In genomic region chr17:45370949-45371413, GRCh38 we compare ENCODE assay signal across 10 cellular contexts. TPM values are rescaled to one million over a fixed set of nuclear protein-coding genes. Genes with fewer than 3 reads are reported as not detected.
DNase-seq lines count a peak whose midpoint lies in the region; ATAC-seq, FAIRE-seq and TF ChIP-seq lines count a peak whose summit lies in the region.
"Had no signal": no experiment of that assay in that cellular context is flagged by ENCODE, and none has a peak within 500 bp of the region (broad histone marks: within the 10 kb centered on the region; RNA-seq: fewer than 3 reads in every experiment).

No MANE protein-coding gene starts in this region.

- peak overlapping the region; percentile 52 for H4K91ac ChIP-seq in mesenchymal stem cell (ENCODE audit: low read length)

- no peaks in the 10 kb centered on the region for H4K20me1 ChIP-seq in GM12878 (ENCODE audit: control insufficient read depth, insufficient read depth)

- peaks cover 0 to 5% (median 0%) of the 10 kb centered on the region in 3 donors for H3K36me3 Mint-ChIP-seq in immature natural killer cell

- TF ChIP-seq CTCF in A549 (IDR thresholded peaks at IDR 0.05) (no peak), GM12878 (IDR thresholded peaks at IDR 0.05 in 2 of 3, conservative IDR thresholded peaks at IDR 0.05 in 1 of 3; ENCODE audit: control insufficient read depth in 2 of 3, extremely low read depth in 1 of 3, insufficient read depth in 1 of 3, low read depth in 3 of 3, low read length in 3 of 3) (no peak)

- H3K4me1 ChIP-seq in A549 (peaks cover 80% of the 10 kb centered on the region), GM12878 (ENCODE audit: control insufficient read depth, insufficient read depth, low read length) (peaks cover 37% of the 10 kb centered on the region), mesenchymal stem cell (ENCODE audit: control insufficient read depth, insufficient read depth, low read depth, low read length) (peaks cover 33% of the 10 kb centered on the region)

- peak overlapping the region; percentile 54 to 93 for H3K18ac ChIP-seq in mesenchymal stem cell (ENCODE audit: low read depth in 1 of 2, low read length in 2 of 2)

- no peak overlapping the region for H4K8ac ChIP-seq in mesenchymal stem cell (ENCODE audit: low read length)

- H3K4ac ChIP-seq in mesenchymal stem cell (ENCODE audit: low read depth in 1 of 2, low read length in 2 of 2): peak overlapping the region in 1 of 2 experiments; percentile 64

- H3K27ac ChIP-seq in A549 (peak overlapping the region; percentile 95 to 97), GM12878 (ENCODE audit: control insufficient read depth, insufficient read depth) (no peak overlapping the region), mesenchymal stem cell (ENCODE audit: low read length, poor library complexity, severe bottlenecking) (peak overlapping the region; percentile 100)
- H3K27ac ChIP-seq: KMS-11 had no signal

- peak overlapping the region; percentile 93 for H2BK15ac ChIP-seq in mesenchymal stem cell (ENCODE audit: low read depth, poor library complexity, severe bottlenecking)

- H3K14ac ChIP-seq in mesenchymal stem cell (ENCODE audit: low read length in 2 of 2): no peak overlapping the region

- intact Hi-C loops in GM12878 (cut with micrococcal nuclease; ENCODE audit: unreplicated experiment): no loop called here

- H2BK12ac ChIP-seq in mesenchymal stem cell (ENCODE audit: low read length in 2 of 2): peak overlapping the region; percentile 46 to 52

- peaks cover 3 to 6% of the 10 kb centered on the region in 2 donors for H3K4me1 Mint-ChIP-seq in immature natural killer cell

- no peaks in the 10 kb centered on the region for H3K79me2 ChIP-seq in GM12878 (ENCODE audit: control insufficient read depth, insufficient read depth, low read length)

- no peaks in the 10 kb centered on the region for H3K79me1 ChIP-seq in mesenchymal stem cell (replicated peaks; ENCODE audit: low read length, poor library complexity, severe bottlenecking)

- in situ Hi-C loops in GM12878 (cut with MboI): no loop called here

- BruUV-seq in GM12878 (replicated peaks; lab: Mats Ljungman, UMichigan): no TSS peak

- peak; percentile 70 for FAIRE-seq in A549 (lab: Jason Lieb, UNC)
- no peak for FAIRE-seq in GM12878 (lab: Jason Lieb, UNC)

- H3K27ac Mint-ChIP-seq in immature natural killer cell: no peak overlapping the region

- no peak for TF ChIP-seq POLR2A in A549 (IDR thresholded peaks at IDR 0.05; ENCODE audit: low read length)
- no peak for TF ChIP-seq POLR2A in GM12878 (IDR thresholded peaks at IDR 0.05; ENCODE audit: low read depth, low read length)

- CTCF ChIA-PET in A549 (lab: Yijun Ruan, JAX): interaction anchor here (0.7 to 18.2 kb wide), 15 partner anchors 11 to 174 kb away, joined by 3 to 294 read pairs (median 6); partner anchors contain the start of gene MAP3K14
- CTCF ChIA-PET in HEK293T (lab: Yijun Ruan, JAX): interaction anchor here (0.7 to 1.7 kb wide), 3 partner anchors 94 to 236 kb away, joined by 3 to 9 read pairs (median 5); partner anchors contain the start of gene ACBD4
- CTCF ChIA-PET in GM12878 (lab: Yijun Ruan, JAX): interaction anchor here (1.3 to 2.9 kb wide), 2 partner anchors 14 to 94 kb away, joined by 6 to 14 read pairs; no protein-coding TSS in a partner anchor

- H3K4me3 Mint-ChIP-seq in immature natural killer cell: no peak overlapping the region

- TF ChIP-seq EP300 in A549 (IDR thresholded peaks at IDR 0.05): no peak
- TF ChIP-seq EP300 in GM12878 (IDR thresholded peaks at IDR 0.05; ENCODE audit: borderline replicate concordance in 1 of 2, control insufficient read depth in 1 of 2, low read depth in 2 of 2, low read length in 2 of 2): no peak

- no peak overlapping the region for H3K23ac ChIP-seq in mesenchymal stem cell (ENCODE audit: low read length in 2 of 2)

- H3K27me3 ChIP-seq in GM12878 (replicated peaks in 1 of 2; ENCODE audit: control insufficient read depth in 2 of 2, insufficient read depth in 2 of 2, low read length in 1 of 2) (no peaks in the 10 kb centered on the region), mesenchymal stem cell (ENCODE audit: control insufficient read depth in 1 of 2, insufficient read depth in 1 of 2, low read length in 2 of 2) (no peaks in the 10 kb centered on the region)

- no peaks in the 10 kb centered on the region for H3K9me3 Mint-ChIP-seq in immature natural killer cell

- H3K27me3 Mint-ChIP-seq in immature natural killer cell (ENCODE audit: low read depth in 3 of 3): peaks cover 0 to 11% (median 9%) of the 10 kb centered on the region in 3 donors

- POLR2A ChIA-PET in A549 (lab: Yijun Ruan, JAX): interaction anchor here (0.6 to 5.6 kb wide), 13 partner anchors 29 to 222 kb away, joined by 3 to 105 read pairs (median 7); partner anchors contain the start of genes HEXIM1 and MAP3K14
- POLR2A ChIA-PET in HEK293T (lab: Yijun Ruan, JAX): interaction anchor here (0.8 to 4.3 kb wide), 7 partner anchors 10 to 54 kb away, joined by 3 to 23 read pairs (median 4); partner anchors contain the start of gene MAP3K14
- POLR2A ChIA-PET in GM12878 (lab: Charles Lee): interaction anchor here (0.8 to 0.9 kb wide), 2 partner anchors 13 to 41 kb away, joined by 3 to 4 read pairs; no protein-coding TSS in a partner anchor

- H3K4me3 ChIP-seq in A549 (no peak overlapping the region), GM12878 (no peak overlapping the region), mesenchymal stem cell (ENCODE audit: insufficient read depth in 1 of 2, low read depth in 1 of 2, low read length in 2 of 2) (no peak overlapping the region)

- H3K36me3 ChIP-seq in GM12878 (ENCODE audit: control insufficient read depth in 2 of 2, insufficient read depth in 2 of 2, low read length in 1 of 2) (no peaks in the 10 kb centered on the region), mesenchymal stem cell (ENCODE audit: control insufficient read depth in 1 of 2, insufficient read depth in 2 of 2, low read depth in 1 of 2, low read length in 2 of 2) (no peaks in the 10 kb centered on the region)

- H2BK5ac ChIP-seq in mesenchymal stem cell (ENCODE audit: low read depth, low read length, poor library complexity, severe bottlenecking): peak overlapping the region; percentile 99

- peak overlapping the region; percentile 66 for H2AK5ac ChIP-seq in mesenchymal stem cell (ENCODE audit: low read length, severe bottlenecking)

- SMC1A ChIA-PET in GM12878 (lab: Charles Lee; ENCODE audit: uncharacterized antibody, unreplicated experiment): interaction anchor here (1.0 to 6.9 kb wide), 4 partner anchors 12 to 59 kb away, joined by 3 to 47 read pairs (median 18); no protein-coding TSS in a partner anchor

- H3K4me2 ChIP-seq in A549 (peak overlapping the region; percentile 56), GM12878 (ENCODE audit: control insufficient read depth, insufficient read depth) (peak overlapping the region; percentile 62), mesenchymal stem cell (ENCODE audit: low read length, poor library complexity, severe bottlenecking) (no peak overlapping the region)
- H3K4me2 ChIP-seq: KMS-11 had no signal

- H3K9ac ChIP-seq in GM12878 (ENCODE audit: control insufficient read depth, insufficient read depth, low read length): no peak overlapping the region
- peak overlapping the region; percentile 86 for H3K9ac ChIP-seq in mesenchymal stem cell (ENCODE audit: low read length)
- H3K9ac ChIP-seq: KMS-11 had no signal

- RAD21 ChIA-PET in GM12878 (lab: Charles Lee; ENCODE audit: unreplicated experiment): no interaction called here

- DNase-seq in A549 (ENCODE audit: low read depth in 1 of 2, low spot score in 1 of 2): peak; percentile 48 to 79
- DNase-seq in HEK293T (ENCODE audit: extremely low spot score): no peak
- DNase-seq in GM12878 (ENCODE audit: low read depth, low spot score): no peak
- DNase-seq in mesenchymal stem cell: peak; percentile 24
- DNase-seq in GF-D8 (lab: John Stamatoyannopoulos, UW): no peak
- DNase-seq in immature natural killer cell: no peak
- DNase-seq: DMS 273 treated with DMSO at 0.1 percent for 48 hours had no signal

- peak overlapping the region; percentile 99 for H2BK120ac ChIP-seq in mesenchymal stem cell (ENCODE audit: low read depth, low read length)

- TF ChIP-seq RAD21 in A549 (conservative IDR thresholded peaks at IDR 0.05 in 1 of 2, IDR thresholded peaks at IDR 0.05 in 1 of 2): peak in 1 of 2 experiments; percentile 32; a peak in 2 of 5 replicates
- no peak for TF ChIP-seq RAD21 in GM12878 (IDR thresholded peaks at IDR 0.05; ENCODE audit: insufficient read depth, low read depth, low read length)

- ATAC-seq in A549: peak; percentile 48 to 55
- ATAC-seq in GM12878: no peak
- ATAC-seq in GM21786 (IDR thresholded peaks at IDR 0.05; ENCODE audit: unreplicated experiment): no peak
- ATAC-seq in GM21360 (IDR thresholded peaks at IDR 0.05; ENCODE audit: unreplicated experiment): no peak

- 7% methylated on average over 8 of the region's 8 CpGs for WGBS in A549 (ENCODE audit: missing lambda C conversion rate)
- WGBS in GM12878 (ENCODE audit: insufficient coverage, insufficient replicate concordance, low lambda C conversion rate, missing lambda C conversion rate): 58% methylated on average over 8 of the region's 8 CpGs
- 79% methylated on average over 8 of the region's 8 CpGs for WGBS in mesenchymal stem cell

- peak overlapping the region; percentile 48; the same call in 1 of the 2 replicates for H2AFZ ChIP-seq in GM12878 (ENCODE audit: control insufficient read depth, low read depth, low read length)
- H2AFZ ChIP-seq in mesenchymal stem cell (ENCODE audit: low read depth, low read length): no peak overlapping the region

- H3K9me3 ChIP-seq in A549: no peaks in the 10 kb centered on the region
- no peaks in the 10 kb centered on the region for H3K9me3 ChIP-seq in GM12878 (replicated peaks; ENCODE audit: control insufficient read depth, insufficient read depth, low read length)
- H3K9me3 ChIP-seq in mesenchymal stem cell (ENCODE audit: control insufficient read depth, low read length): no peaks in the 10 kb centered on the region

RNA-seq across cellular contexts. Expression of gene MAP3K14, which starts 54.2 kb away (rescaled TPM):
- 9.1 and 10.9 TPM in 2 replicates for polyA plus RNA-seq in A549 (2011; rRNA removed)
- 39.9 and 49.0 TPM in 2 replicates for polyA plus RNA-seq in A549 (2012; cell fraction: cytosol; rRNA removed)
- polyA plus RNA-seq in A549 (2012; cell fraction: nucleus; rRNA removed): 142 and 168 TPM in 2 replicates
- polyA plus RNA-seq in A549 (2017; fragmentation: RNase III; extraction: RNeasy Plus Mini Kit Qiagen cat#74134 plus additional on column Dnase treatment): 30.7 to 53.6 TPM (median 34.5 TPM) in 3 replicates
- polyA minus RNA-seq in A549 (2011; rRNA and poly(A)+ RNA removed): 12.0 and 13.0 TPM in 2 replicates
- 26.9 and 29.0 TPM in 2 replicates for total RNA-seq in GM12878 (2013; cell fraction: nucleolus; rRNA removed)
- 18.0 and 21.2 TPM in 2 replicates for total RNA-seq in GM12878 (2014; rRNA removed)
- total RNA-seq in GM12878 (2014; rRNA removed; fragmentation: Illumina TruSeq; extraction: Trizol): 7.5 and 9.3 TPM in 2 replicates
- total RNA-seq in GM12878 (2021): 33.3 and 35.9 TPM in 2 replicates
- 7.5 TPM for polyA plus RNA-seq in GM12878 (2011; ENCODE audit: low read depth)
- polyA plus RNA-seq in GM12878 (2011; rRNA removed): 4.8 and 12.4 TPM in 2 replicates
- 16.6 and 19.6 TPM in 2 replicates for polyA plus RNA-seq in GM12878 (2011; cell fraction: cytosol; rRNA removed)
- 24.6 and 35.3 TPM in 2 replicates for polyA plus RNA-seq in GM12878 (2011; cell fraction: nucleus; rRNA removed)
- 17.1 and 17.4 TPM in 2 replicates for polyA plus RNA-seq in GM12878 (2012)
- 6.7 and 18.2 TPM in 2 replicates for polyA plus RNA-seq in GM12878 (2014; fragmentation: Illumina TruSeq; extraction: Trizol)
- polyA plus RNA-seq in GM12878 (2014; fragmentation: Nextera tagmentation; extraction: Ambion mirVana): 1 to 10 TPM; 2.1 to 4.5 TPM
- 23.9 and 24.4 TPM in 2 replicates for polyA plus RNA-seq in GM12878 (2014; rRNA removed)
- polyA plus RNA-seq in GM12878 (2016; fragmentation: Nextera tagmentation; extraction: Ambion mirVana): 10 to 100 TPM; 23.2 to 25.1 TPM
- polyA minus RNA-seq in GM12878 (2011; rRNA and poly(A)+ RNA removed): 9.2 and 17.2 TPM in 2 replicates
- 6.3 and 8.7 TPM in 2 replicates for polyA minus RNA-seq in GM12878 (2011; cell fraction: cytosol; rRNA and poly(A)+ RNA removed)
- polyA minus RNA-seq in GM12878 (2011; cell fraction: nucleus; rRNA and poly(A)+ RNA removed): 5.9 and 10.3 TPM in 2 replicates
- polyA plus RNA-seq in mesenchymal stem cell (2013, experiment 1 of 2): 1.1 TPM
- 1.4 TPM for polyA plus RNA-seq in mesenchymal stem cell (2013, experiment 2 of 2)
- polyA plus RNA-seq in immature natural killer cell: 1 to 10 TPM; 1.0 to 3.4 (median 3.0) TPM

Comparison
In these comparisons a context has a peak if more than half of its experiments do, and no peak if none do; other contexts are left out.
1. ATAC-seq: peak in A549 (2 of 2); none in GM12878 (single experiment), GM21786 (single experiment) and GM21360 (single experiment).
2. DNase-seq: peak in A549 (2 of 2) and mesenchymal stem cell (single experiment); none in HEK293T (single experiment), GM12878 (single experiment), GF-D8 (single experiment) and immature natural killer cell (0 of 3).
3. Of the 24 proteins assayed by ChIP-seq in both GM12878 and A549: peak only in GM12878: none; only in A549: MYC; in both: none; in neither: 21; mixed calls (peak in some experiments, not most) for 2.